7 cellular contexts compared by ENCODE assay signal in genomic region chrX:12701625-12702024, GRCh38.
DNase-seq lines count a peak whose midpoint lies in the region; ATAC-seq and TF ChIP-seq lines count a peak whose summit lies in the region.

No MANE protein-coding gene starts in this region.

- intact Hi-C loops in ascending aorta (cut with DNase I), result no loop called here

- no peaks in the 10 kb centered on the region for H3K9me3 Mint-ChIP-seq in activated CD8-positive, alpha-beta T cell treated with anti-CD3 and anti-CD28 coated beads, Interleukin-2, amount 10 ng/mL, durations not matched to agents 7 days and 5 days (ENCODE audit: insufficient read depth)

- DNase-seq in NCI-H460 (ENCODE audit: extremely low read depth, low read depth), result peak; percentile 69
- peak; percentile 54 for DNase-seq in activated CD8-positive, alpha-beta T cell treated with anti-CD3 and anti-CD28 coated beads, Interleukin-2, amount 10 ng/mL, durations not matched to agents 7 days and 5 days
- DNase-seq in glomerular visceral epithelial cell (ENCODE audit: extremely low spot score), result peak; percentile 52
- peak; percentile 13 for DNase-seq in pulmonary artery endothelial cell (ENCODE audit: low read depth, low spot score)
- no peak for DNase-seq in ascending aorta (ENCODE audit: low spot score in 2 of 2)

- no peak overlapping the region for H3K4me3 ChIP-seq in ascending aorta

- CTCF ChIA-PET in activated CD8-positive, alpha-beta T cell treated with anti-CD3 and anti-CD28 coated beads, Interleukin-2, amount 10 ng/mL, durations not matched to agents 7 days and 5 days (lab: Charles Lee), result interaction anchor here (0.8 to 2.0 kb wide), 11 partner anchors 8 to 1169 kb away, joined by 3 to 11 read pairs (median 4); no protein-coding TSS in a partner anchor

- H3K27me3 ChIP-seq in ascending aorta, result no peaks in the 10 kb centered on the region

- H3K27me3 Mint-ChIP-seq in activated CD8-positive, alpha-beta T cell treated with anti-CD3 and anti-CD28 coated beads, Interleukin-2, amount 10 ng/mL, durations not matched to agents 7 days and 5 days (ENCODE audit: low read depth), result peaks cover 3% of the 10 kb centered on the region

- no peaks in the 10 kb centered on the region for H3K4me1 Mint-ChIP-seq in activated CD8-positive, alpha-beta T cell treated with anti-CD3 and anti-CD28 coated beads, Interleukin-2, amount 10 ng/mL, durations not matched to agents 7 days and 5 days (ENCODE audit: low read depth)

- H3K9me3 ChIP-seq in ascending aorta, result no peaks in the 10 kb centered on the region

- TF ChIP-seq CTCF in GM12873 (IDR thresholded peaks at IDR 0.05; ENCODE audit: insufficient read depth, low read depth, low read length, missing control alignments) (peak; percentile 72), ascending aorta (IDR thresholded peaks at IDR 0.05) (peak in 1 of 3 experiments; percentile 10)

- no peaks in the 10 kb centered on the region for H3K36me3 ChIP-seq in ascending aorta

- no peak overlapping the region for H3K27ac ChIP-seq in ascending aorta

- H3K27ac Mint-ChIP-seq in activated CD8-positive, alpha-beta T cell treated with anti-CD3 and anti-CD28 coated beads, Interleukin-2, amount 10 ng/mL, durations not matched to agents 7 days and 5 days, result no peak overlapping the region

- POLR2A ChIA-PET in activated CD8-positive, alpha-beta T cell treated with anti-CD3 and anti-CD28 coated beads, Interleukin-2, amount 10 ng/mL, durations not matched to agents 7 days and 5 days (lab: Charles Lee), result no interaction called here

- no peak overlapping the region for H3K4me3 Mint-ChIP-seq in activated CD8-positive, alpha-beta T cell treated with anti-CD3 and anti-CD28 coated beads, Interleukin-2, amount 10 ng/mL, durations not matched to agents 7 days and 5 days

- H3K4me1 ChIP-seq in ascending aorta, result no peaks in the 10 kb centered on the region

- no peaks in the 10 kb centered on the region for H3K36me3 Mint-ChIP-seq in activated CD8-positive, alpha-beta T cell treated with anti-CD3 and anti-CD28 coated beads, Interleukin-2, amount 10 ng/mL, durations not matched to agents 7 days and 5 days (ENCODE audit: low read depth)

- peak; percentile 63 for ATAC-seq in HG03280 (IDR thresholded peaks at IDR 0.05; ENCODE audit: unreplicated experiment)
- no peak for ATAC-seq in activated CD8-positive, alpha-beta T cell treated with anti-CD3 and anti-CD28 coated beads, Interleukin-2, amount 10 ng/mL, durations not matched to agents 7 days and 5 days

Comparison
In these comparisons a context has a peak if more than half of its experiments do, and no peak if none do; other contexts are left out.
1. DNase-seq: peak in NCI-H460 (single experiment), activated CD8-positive, alpha-beta T cell treated with anti-CD3 and anti-CD28 coated beads, Interleukin-2, amount 10 ng/mL, durations not matched to agents 7 days and 5 days (single experiment), glomerular visceral epithelial cell (single experiment) and pulmonary artery endothelial cell (single experiment); none in ascending aorta (0 of 2).